Comparison of ENCODE assay signal across 26 cellular contexts in genomic region chr6:117817992-117818391, GRCh38.
"Had no signal": no experiment of that assay in that cellular context is flagged by ENCODE, and none has a peak within 500 bp of the region (broad histone marks: within the 10 kb centered on the region; RNA-seq: fewer than 3 reads in every experiment).

No MANE protein-coding gene starts in this region.

- H3K4me3 ChIP-seq: colonic mucosa, esophagus squamous epithelium, gastrocnemius medialis, heart right ventricle, left lung, lower lobe of right lung had no signal

- FAIRE-seq: endometrium, islet of Langerhans, keratinocyte had no signal

- H3K9me3 ChIP-seq: colonic mucosa, esophagus squamous epithelium, gastrocnemius medialis, lower lobe of right lung had no signal

- H3K4me1 ChIP-seq: colonic mucosa, esophagus squamous epithelium, gastrocnemius medialis, heart right ventricle, left lung, lower lobe of right lung had no signal

- H3K27me3 ChIP-seq: colonic mucosa, esophagus squamous epithelium, gastrocnemius medialis, heart right ventricle, left lung had no signal

- DNase-seq: colonic mucosa; cortex of kidney; effector CD8-positive, alpha-beta T cell; effector memory CD8-positive, alpha-beta T cell; endodermal cell; erythroblast; esophagus squamous epithelium; foreskin fibroblast; foreskin melanocyte; gastrocnemius medialis; glutamatergic neuron; head of caudate nucleus; heart right ventricle; hippocampal formation; left cardiac atrium; left lung; left ventricle myocardium superior; lower lobe of right lung; mesenchymal stem cell; midbrain; naive thymus-derived CD4-positive, alpha-beta T cell had no signal

- ATAC-seq: effector memory CD8-positive, alpha-beta T cell; esophagus mucosa; gastrocnemius medialis; heart right ventricle; left cardiac atrium; left lung; left ventricle myocardium superior; lower lobe of right lung; naive thymus-derived CD4-positive, alpha-beta T cell had no signal

- H3K27ac ChIP-seq: colonic mucosa, epithelial cell of prostate, esophagus squamous epithelium, gastrocnemius medialis, heart right ventricle, left lung, lower lobe of right lung had no signal

- H3K36me3 ChIP-seq: colonic mucosa, esophagus squamous epithelium, gastrocnemius medialis, heart right ventricle, left lung, lower lobe of right lung had no signal
